10 cellular contexts compared by ENCODE assay signal in genomic region chr2:108620656-108621055, GRCh38.
A peak's percentile ranks its signal among the peaks of the same experiment; 100 is the strongest.
DNase-seq lines count a peak whose midpoint lies in the region; ATAC-seq and TF ChIP-seq lines count a peak whose summit lies in the region.
"Had no signal": no experiment of that assay in that cellular context is flagged by ENCODE, and none has a peak within 500 bp of the region (broad histone marks: within the 10 kb centered on the region; RNA-seq: fewer than 3 reads in every experiment).

No MANE protein-coding gene starts in this region.

- H3K27ac Mint-ChIP-seq in activated CD8-positive, alpha-beta T cell treated with anti-CD3 and anti-CD28 coated beads for 36 hours: peak overlapping the region; percentile 95

- POLR2A ChIA-PET in activated CD8-positive, alpha-beta T cell treated with anti-CD3 and anti-CD28 coated beads for 36 hours (lab: Charles Lee): interaction anchor here (1.0 to 1.3 kb wide), 3 partner anchors 9 to 16 kb away, joined by 3 to 6 read pairs (median 4); no protein-coding TSS in a partner anchor

- TF ChIP-seq POLR2A in heart left ventricle (IDR thresholded peaks at IDR 0.05) (no peak), upper lobe of left lung (IDR thresholded peaks at IDR 0.05) (no peak), uterus (IDR thresholded peaks at IDR 0.05) (no peak)

- no peaks in the 10 kb centered on the region for H3K9me2 ChIP-seq in Karpas-422 (replicated peaks; ENCODE audit: insufficient read depth, low read length)

- H3K9me3 ChIP-seq in heart left ventricle: no peaks in the 10 kb centered on the region
- no peaks in the 10 kb centered on the region for H3K9me3 ChIP-seq in lower lobe of right lung
- H3K9me3 ChIP-seq in upper lobe of left lung: no peaks in the 10 kb centered on the region
- H3K9me3 ChIP-seq in Karpas-422 (ENCODE audit: low read length): no peaks in the 10 kb centered on the region
- H3K9me3 ChIP-seq in uterus: no peaks in the 10 kb centered on the region
- H3K9me3 ChIP-seq: SJSA1 had no signal

- H3K36me3 ChIP-seq in heart left ventricle: no peaks in the 10 kb centered on the region
- no peaks in the 10 kb centered on the region for H3K36me3 ChIP-seq in lower lobe of right lung
- no peaks in the 10 kb centered on the region for H3K36me3 ChIP-seq in upper lobe of left lung
- H3K36me3 ChIP-seq in Karpas-422 (ENCODE audit: insufficient read depth, low read length): no peaks in the 10 kb centered on the region
- no peaks in the 10 kb centered on the region for H3K36me3 ChIP-seq in uterus

- peaks cover 0 to 79% (median 33%) of the 10 kb centered on the region in 12 donors for H3K4me1 ChIP-seq in heart left ventricle
- peaks cover 92% of the 10 kb centered on the region for H3K4me1 ChIP-seq in lower lobe of right lung
- peaks cover 61 to 93% (median 79%) of the 10 kb centered on the region in 4 donors for H3K4me1 ChIP-seq in upper lobe of left lung
- no peaks in the 10 kb centered on the region for H3K4me1 ChIP-seq in Karpas-422 (ENCODE audit: low read length)
- peaks cover 7 to 13% of the 10 kb centered on the region in 2 donors for H3K4me1 ChIP-seq in uterus

- H3K4me1 Mint-ChIP-seq in activated CD8-positive, alpha-beta T cell treated with anti-CD3 and anti-CD28 coated beads for 36 hours (ENCODE audit: low read depth): peaks cover 79% of the 10 kb centered on the region

- H4K20me1 ChIP-seq in Karpas-422 (ENCODE audit: insufficient read depth, low read depth, low read length): peaks cover 38% of the 10 kb centered on the region

- H3K4me3 ChIP-seq in heart left ventricle (no peak overlapping the region), lower lobe of right lung (peak overlapping the region; percentile 35), upper lobe of left lung (no peak overlapping the region), Karpas-422 (ENCODE audit: low read length) (no peak overlapping the region), uterus (no peak overlapping the region)
- H3K4me3 ChIP-seq: SJSA1 had no signal

- intact Hi-C loops in heart left ventricle (cut with DNase I): no loop called here
- intact Hi-C loops in left ventricle myocardium superior (cut with micrococcal nuclease): no loop called here
- intact Hi-C loops in activated CD8-positive, alpha-beta T cell treated with anti-CD3 and anti-CD28 coated beads for 36 hours (cut with micrococcal nuclease): no loop called here
- intact Hi-C loops in lower lobe of right lung (cut with DNase I): no loop called here
- intact Hi-C loops in uterus (cut with DNase I; ENCODE audit: low total_unique reads): no loop called here

- H3K27me3 Mint-ChIP-seq in activated CD8-positive, alpha-beta T cell treated with anti-CD3 and anti-CD28 coated beads for 36 hours: no peaks in the 10 kb centered on the region

- ATAC-seq in heart left ventricle: peak in 1 of 4 donors; percentile 36
- ATAC-seq in left ventricle myocardium superior: no peak
- ATAC-seq in activated CD8-positive, alpha-beta T cell treated with anti-CD3 and anti-CD28 coated beads for 36 hours: peak; percentile 0
- ATAC-seq in lower lobe of right lung: no peak
- ATAC-seq in upper lobe of left lung (ENCODE audit: low FRiP score in 2 of 2): no peak
- ATAC-seq in GM21529 (IDR thresholded peaks at IDR 0.05; ENCODE audit: unreplicated experiment): no peak

- DNase-seq in heart left ventricle (no peak), left ventricle myocardium superior (no peak), lower lobe of right lung (no peak), upper lobe of left lung (no peak), Karpas-422 (no peak), uterus (no peak)
- no peak for DNase-seq in activated CD8-positive, alpha-beta T cell treated with anti-CD3 and anti-CD28 coated beads for 36 hours

- no peaks in the 10 kb centered on the region for H3K79me2 ChIP-seq in Karpas-422 (ENCODE audit: low read length)

- CTCF ChIA-PET in activated CD8-positive, alpha-beta T cell treated with anti-CD3 and anti-CD28 coated beads for 36 hours (lab: Charles Lee): interaction anchor here (1.2 to 9.0 kb wide), 5 partner anchors 8 to 28 kb away, joined by 3 to 129 read pairs (median 8); no protein-coding TSS in a partner anchor

- no peak overlapping the region for H3K9ac ChIP-seq in Karpas-422 (ENCODE audit: low read length)

- no peak for TF ChIP-seq EP300 in upper lobe of left lung (IDR thresholded peaks at IDR 0.05)

- no peaks in the 10 kb centered on the region for H3K9me3 Mint-ChIP-seq in activated CD8-positive, alpha-beta T cell treated with anti-CD3 and anti-CD28 coated beads for 36 hours

- no peaks in the 10 kb centered on the region for H3K36me3 Mint-ChIP-seq in activated CD8-positive, alpha-beta T cell treated with anti-CD3 and anti-CD28 coated beads for 36 hours (ENCODE audit: low read depth)

- H3K4me3 Mint-ChIP-seq in activated CD8-positive, alpha-beta T cell treated with anti-CD3 and anti-CD28 coated beads for 36 hours: peak overlapping the region; percentile 82

- TF ChIP-seq CTCF in heart left ventricle (IDR thresholded peaks at IDR 0.05) (no peak), lower lobe of right lung (IDR thresholded peaks at IDR 0.05) (no peak), upper lobe of left lung (IDR thresholded peaks at IDR 0.05) (no peak), uterus (IDR thresholded peaks at IDR 0.05) (no peak)
- TF ChIP-seq CTCF in activated CD8-positive, alpha-beta T cell treated with anti-CD3 and anti-CD28 coated beads for 36 hours (IDR thresholded peaks at IDR 0.05): no peak

- 36 to 49% (median 45%) methylated on average over 3 of the region's 3 CpGs for WGBS in heart left ventricle, 4 donors
- whole genome bisulfite sequencing in upper lobe of left lung, 2 donors: 19 to 24% methylated on average over 3 of the region's 3 CpGs

- H2AFZ ChIP-seq in Karpas-422 (ENCODE audit: low read length): no peak overlapping the region

- no peak overlapping the region for H3K4me2 ChIP-seq in Karpas-422 (ENCODE audit: low read depth, low read length, poor library complexity, severe bottlenecking)

- H3K27ac ChIP-seq in heart left ventricle (peak overlapping the region in 9 of 12 donors; percentile 5 to 71 (median 27)), lower lobe of right lung (peak overlapping the region; percentile 59), upper lobe of left lung (peak overlapping the region; percentile 67 to 79 (median 70)), Karpas-422 (ENCODE audit: low read length) (no peak overlapping the region), uterus (peak overlapping the region in 1 of 2 donors; percentile 42)
- H3K27ac ChIP-seq: HL-60, SJSA1 had no signal

- no peaks in the 10 kb centered on the region for H3K27me3 ChIP-seq in heart left ventricle
- no peaks in the 10 kb centered on the region for H3K27me3 ChIP-seq in lower lobe of right lung (ENCODE audit: low read depth)
- H3K27me3 ChIP-seq in upper lobe of left lung: no peaks in the 10 kb centered on the region
- no peaks in the 10 kb centered on the region for H3K27me3 ChIP-seq in Karpas-422 (ENCODE audit: low read length)
- no peaks in the 10 kb centered on the region for H3K27me3 ChIP-seq in uterus
- H3K27me3 ChIP-seq: SJSA1 had no signal
